In genomic region chr22:37193629-37194191, GRCh38 we compare ENCODE assay signal across 8 cellular contexts. TPM values are rescaled to one million over a fixed set of nuclear protein-coding genes. Genes with fewer than 3 reads are reported as not detected.
DNase-seq lines count a peak whose midpoint lies in the region; ATAC-seq and TF ChIP-seq lines count a peak whose summit lies in the region.

No MANE protein-coding gene starts in this region.

- no peak for TF ChIP-seq POLR2A in NB4 (IDR thresholded peaks at IDR 0.05; ENCODE audit: extremely low read depth, insufficient read length)

- peaks cover 56% of the 10 kb centered on the region for H3K4me1 Mint-ChIP-seq in activated naive CD8-positive, alpha-beta T cell (ENCODE audit: low read depth)
- H3K4me1 Mint-ChIP-seq in natural killer cell treated with Interleukin-12 subunit alpha and Interleukin-12 subunit beta and Interleukin-15 and Interleukin-18, amount 100 ng/mL, for 72 hours (ENCODE audit: low read depth in 2 of 2), result peaks cover 41 to 44% of the 10 kb centered on the region in 2 donors

- H3K27me3 Mint-ChIP-seq in activated naive CD8-positive, alpha-beta T cell, result no peaks in the 10 kb centered on the region
- no peaks in the 10 kb centered on the region for H3K27me3 Mint-ChIP-seq in natural killer cell treated with Interleukin-12 subunit alpha and Interleukin-12 subunit beta and Interleukin-15 and Interleukin-18, amount 100 ng/mL, for 72 hours

- H3K9me3 Mint-ChIP-seq in activated naive CD8-positive, alpha-beta T cell (ENCODE audit: low read depth), result no peaks in the 10 kb centered on the region
- H3K9me3 Mint-ChIP-seq in natural killer cell treated with Interleukin-12 subunit alpha and Interleukin-12 subunit beta and Interleukin-15 and Interleukin-18, amount 100 ng/mL, for 72 hours, result no peaks in the 10 kb centered on the region

- DNase-seq in CD1c-positive myeloid dendritic cell (ENCODE audit: extremely low spot score) (peak; percentile 74), NB4 (ENCODE audit: low read depth) (peak; percentile 84), NCI-H1105 (lab: John Stamatoyannopoulos, UW) (no peak)
- peak; percentile 69 for DNase-seq in natural killer cell treated with Interleukin-12 subunit alpha and Interleukin-12 subunit beta and Interleukin-15 and Interleukin-18, amount 100 ng/mL, for 72 hours (ENCODE audit: low spot score)

- H3K4me3 Mint-ChIP-seq in activated naive CD8-positive, alpha-beta T cell, result peak overlapping the region; percentile 69
- H3K4me3 Mint-ChIP-seq in natural killer cell treated with Interleukin-12 subunit alpha and Interleukin-12 subunit beta and Interleukin-15 and Interleukin-18, amount 100 ng/mL, for 72 hours, result peak overlapping the region; percentile 46

- no peak overlapping the region for H3K4me3 ChIP-seq in NB4 (ENCODE audit: low read depth, low read length)

- peak; percentile 41 for ATAC-seq in natural killer cell treated with Interleukin-12 subunit alpha and Interleukin-12 subunit beta and Interleukin-15 and Interleukin-18, amount 100 ng/mL, for 72 hours
- ATAC-seq in GM21526 (IDR thresholded peaks at IDR 0.05; ENCODE audit: low FRiP score, unreplicated experiment) (no peak), GM19397 (IDR thresholded peaks at IDR 0.05; ENCODE audit: unreplicated experiment) (no peak), HG02884 (IDR thresholded peaks at IDR 0.05; ENCODE audit: unreplicated experiment) (no peak)

- H3K27ac Mint-ChIP-seq in activated naive CD8-positive, alpha-beta T cell, result peak overlapping the region; percentile 84
- H3K27ac Mint-ChIP-seq in natural killer cell treated with Interleukin-12 subunit alpha and Interleukin-12 subunit beta and Interleukin-15 and Interleukin-18, amount 100 ng/mL, for 72 hours, result peak overlapping the region; percentile 51 to 97

- TF ChIP-seq CTCF in NB4 (IDR thresholded peaks at IDR 0.05; ENCODE audit: low read depth, low read length), result no peak

- H3K36me3 Mint-ChIP-seq in activated naive CD8-positive, alpha-beta T cell, result no peaks in the 10 kb centered on the region
- no peaks in the 10 kb centered on the region for H3K36me3 Mint-ChIP-seq in natural killer cell treated with Interleukin-12 subunit alpha and Interleukin-12 subunit beta and Interleukin-15 and Interleukin-18, amount 100 ng/mL, for 72 hours

RNA-seq across cellular contexts. Expression of gene C1QTNF6, which starts 5.7 kb away (rescaled TPM):
- total RNA-seq in natural killer cell treated with Interleukin-12 subunit alpha and Interleukin-12 subunit beta and Interleukin-15 and Interleukin-18, amount 100 ng/mL, for 72 hours, result 1 to 10 TPM; 1.3 to 3.9 TPM

RNA-seq across cellular contexts. Expression of gene SSTR3, which starts 18.6 kb away (rescaled TPM):
- total RNA-seq in natural killer cell treated with Interleukin-12 subunit alpha and Interleukin-12 subunit beta and Interleukin-15 and Interleukin-18, amount 100 ng/mL, for 72 hours, result under 1 TPM; 0.11 to 0.29 TPM

RNA-seq across cellular contexts. Expression of gene IL2RB, which starts 44.0 kb away (rescaled TPM):
- 100 to 1,000 TPM; 508 to 635 TPM for total RNA-seq in natural killer cell treated with Interleukin-12 subunit alpha and Interleukin-12 subunit beta and Interleukin-15 and Interleukin-18, amount 100 ng/mL, for 72 hours

RNA-seq across cellular contexts. Expression of gene RAC2, which starts 50.4 kb away (rescaled TPM):
- total RNA-seq in natural killer cell treated with Interleukin-12 subunit alpha and Interleukin-12 subunit beta and Interleukin-15 and Interleukin-18, amount 100 ng/mL, for 72 hours, result 1,000 to 10,000 TPM in 1 of 2 donors, 100 to 1,000 TPM in 1; 666 to 1,078 TPM

Comparison
In these comparisons a context has a peak if more than half of its experiments do, and no peak if none do; other contexts are left out.
1. ATAC-seq: peak in natural killer cell treated with Interleukin-12 subunit alpha and Interleukin-12 subunit beta and Interleukin-15 and Interleukin-18, amount 100 ng/mL, for 72 hours (2 of 2); none in GM21526 (single experiment), GM19397 (single experiment) and HG02884 (single experiment).